In the genomic region with DNA sequence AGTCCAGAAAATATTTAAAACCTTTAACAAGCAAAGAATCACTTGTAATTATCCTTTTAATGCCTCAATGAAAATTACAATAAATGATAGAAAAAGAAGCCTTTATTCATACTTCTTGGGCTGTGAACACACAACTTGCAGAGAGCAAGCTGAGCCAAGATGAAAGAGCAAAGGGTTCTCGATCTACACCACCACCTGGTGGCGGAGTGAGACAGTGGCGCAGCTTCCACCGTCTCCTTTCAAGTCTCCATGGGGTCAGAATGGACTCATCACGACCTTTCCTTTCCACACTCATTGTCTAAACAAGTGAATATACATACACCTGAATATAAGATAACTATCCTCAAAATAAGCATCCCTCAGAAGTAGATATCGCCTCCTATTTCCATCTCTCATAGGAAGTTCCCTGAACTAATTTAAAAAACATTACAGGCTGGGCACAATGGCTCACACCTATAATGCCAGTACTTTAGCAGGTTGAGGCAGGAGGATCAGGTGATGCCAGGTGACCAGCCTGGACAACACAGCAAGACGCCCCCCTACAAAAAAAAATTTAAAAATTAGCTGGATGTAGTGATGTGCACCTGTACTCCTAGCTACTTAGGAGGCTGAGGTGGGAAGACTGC, we compare ENCODE assay signal across 8 cellular contexts. TPM values are rescaled to one million over a fixed set of nuclear protein-coding genes. Genes with fewer than 3 reads are reported as not detected.
DNase-seq lines count a peak whose midpoint lies in the region; ATAC-seq, FAIRE-seq and TF ChIP-seq lines count a peak whose summit lies in the region.

No MANE protein-coding gene starts in this region.

- ATAC-seq in HG02588 (IDR thresholded peaks at IDR 0.05; ENCODE audit: unreplicated experiment) = no peak

- H3K4me3 ChIP-seq in ascending aorta = no peak overlapping the region
- no peak overlapping the region for H3K4me3 ChIP-seq in small intestine (ENCODE audit: low read depth in 1 of 2, low read length in 2 of 2)

- H3K9me3 ChIP-seq in ascending aorta (no peaks in the 10 kb centered on the region), small intestine (ENCODE audit: control insufficient read depth, low read depth) (no peaks in the 10 kb centered on the region)

- peak; percentile 88 for TF ChIP-seq CTCF in GM12872 (IDR thresholded peaks at IDR 0.05; ENCODE audit: insufficient read depth, low read depth, low read length)
- peak in 2 of 3 experiments; percentile 49 to 60 for TF ChIP-seq CTCF in ascending aorta (IDR thresholded peaks at IDR 0.05)

- DNase-seq in HuH-7 (ENCODE audit: low spot score) = peak; percentile 61
- peak; percentile 32 for DNase-seq in SW480 (ENCODE audit: low spot score)
- no peak for DNase-seq in ascending aorta (ENCODE audit: low spot score in 2 of 2)
- peak; percentile 33 to 58 for DNase-seq in hippocampal formation (lab: John Stamatoyannopoulos, UW)
- DNase-seq in small intestine = peak; percentile 67

- peaks cover 5 to 17% of the 10 kb centered on the region in 2 donors for H3K36me3 ChIP-seq in ascending aorta
- peaks cover 2 to 3% of the 10 kb centered on the region in 2 donors for H3K36me3 ChIP-seq in small intestine (ENCODE audit: control insufficient read depth in 2 of 2, insufficient read depth in 2 of 2, low read length in 2 of 2)

- no peaks in the 10 kb centered on the region for H3K27me3 ChIP-seq in ascending aorta
- H3K27me3 ChIP-seq in small intestine (ENCODE audit: control insufficient read depth in 2 of 2, insufficient read depth in 2 of 2, low read length in 2 of 2) = no peaks in the 10 kb centered on the region

- H3K27ac ChIP-seq in ascending aorta (no peak overlapping the region), small intestine (ENCODE audit: low read depth in 1 of 2, low read length in 1 of 2) (no peak overlapping the region)

- FAIRE-seq in A204.1 (lab: Jason Lieb, UNC) (peak; percentile 95), small intestine (lab: Jason Lieb, UNC) (no peak)

- WGBS in small intestine, 3 donors = 30 to 44% (median 38%) methylated on average over 7 of the region's 7 CpGs

- intact Hi-C loops in ascending aorta (cut with DNase I) = loop anchor here (2.0 to 10.0 kb wide), 2 partner anchors 62 to 944 kb away; no protein-coding TSS in a partner anchor

- no peaks in the 10 kb centered on the region for H3K4me1 ChIP-seq in ascending aorta
- H3K4me1 ChIP-seq in small intestine (ENCODE audit: control insufficient read depth in 2 of 2, insufficient read depth in 1 of 2, low read depth in 1 of 2, low read length in 1 of 2) = no peaks in the 10 kb centered on the region

RNA-seq across cellular contexts. Expression of gene ATE1, which starts 40.7 kb away (rescaled TPM):
- total RNA-seq in ascending aorta = 6.9 TPM
- polyA plus RNA-seq in small intestine = 10 to 100 TPM; 11.6 to 12.0 (median 11.9) TPM

Comparison
In these comparisons a context has a peak if more than half of its experiments do, and no peak if none do; other contexts are left out.
1. DNase-seq: peak in HuH-7 (single experiment), SW480 (single experiment), hippocampal formation (2 of 2) and small intestine (single experiment); none in ascending aorta (0 of 2).